Comparison of ENCODE assay signal across 23 cellular contexts in the genomic region with DNA sequence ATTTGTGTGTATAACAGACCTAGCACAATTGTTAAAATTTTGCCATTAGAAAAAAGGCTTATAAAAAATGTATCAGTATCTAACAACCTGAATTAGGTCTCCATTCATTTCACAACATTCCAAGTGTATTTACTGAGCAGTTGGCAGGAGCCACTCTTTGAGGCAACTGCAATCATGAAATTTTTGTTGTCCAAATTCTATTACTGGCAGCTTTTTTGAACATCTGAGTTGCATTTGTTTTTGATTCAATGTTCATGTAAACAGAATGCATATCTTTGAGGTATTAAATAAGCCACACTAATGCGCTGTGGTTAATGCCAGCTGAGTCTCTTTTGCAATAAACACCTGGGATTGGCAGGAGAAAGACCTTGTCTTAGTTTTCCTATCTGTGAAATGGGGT. TPM values are rescaled to one million over a fixed set of nuclear protein-coding genes. Genes with fewer than 3 reads are reported as not detected.
DNase-seq lines count a peak whose midpoint lies in the region; ATAC-seq, FAIRE-seq and TF ChIP-seq lines count a peak whose summit lies in the region.
"Had no signal": no experiment of that assay in that cellular context is flagged by ENCODE, and none has a peak within 500 bp of the region (broad histone marks: within the 10 kb centered on the region; RNA-seq: fewer than 3 reads in every experiment).

No MANE protein-coding gene starts in this region.

- H3K27ac ChIP-seq in right lobe of liver: no peak overlapping the region
- no peak overlapping the region for H3K27ac ChIP-seq in HepG2 (ENCODE audit: extremely low read length, insufficient read depth, low read length)
- H3K27ac ChIP-seq: adrenal gland, BLaER1, brain microvascular endothelial cell, PC-9, suprapubic skin had no signal

- no peak overlapping the region for H3K9ac ChIP-seq in HepG2 (ENCODE audit: insufficient read depth, low read depth, low read length)
- H3K9ac ChIP-seq: BLaER1 had no signal

- TF ChIP-seq POLR2A in right lobe of liver (IDR thresholded peaks at IDR 0.05) (no peak), HepG2 (IDR thresholded peaks at IDR 0.05; ENCODE audit: insufficient read depth in 1 of 2, low read depth in 2 of 2, low read length in 2 of 2) (no peak)

- H3K36me3 ChIP-seq in right lobe of liver (no peaks in the 10 kb centered on the region), HepG2 (replicated peaks in 1 of 2; ENCODE audit: control insufficient read depth in 1 of 2, insufficient read depth in 2 of 2, low read length in 2 of 2) (no peaks in the 10 kb centered on the region)
- H3K36me3 ChIP-seq: adrenal gland, BLaER1, brain microvascular endothelial cell, suprapubic skin had no signal

- H3K4me3 ChIP-seq in right lobe of liver: no peak overlapping the region
- H3K4me3 ChIP-seq in HepG2 (replicated peaks in 1 of 3; ENCODE audit: insufficient read depth in 1 of 3, low read depth in 2 of 3, low read length in 3 of 3): no peak overlapping the region
- H3K4me3 ChIP-seq: adrenal gland, BLaER1, PC-9, suprapubic skin had no signal

- H3K9me3 ChIP-seq in right lobe of liver: no peaks in the 10 kb centered on the region
- no peaks in the 10 kb centered on the region for H3K9me3 ChIP-seq in HepG2 (ENCODE audit: low read length)
- H3K9me3 ChIP-seq: adrenal gland, BLaER1, suprapubic skin had no signal

- H3K27me3 ChIP-seq in right lobe of liver: no peaks in the 10 kb centered on the region
- no peaks in the 10 kb centered on the region for H3K27me3 ChIP-seq in HepG2 (ENCODE audit: control insufficient read depth in 1 of 2, insufficient read depth in 2 of 2, low read length in 2 of 2)
- H3K27me3 ChIP-seq: adrenal gland, BLaER1, brain microvascular endothelial cell, suprapubic skin had no signal

- WGBS in right lobe of liver (ENCODE audit: insufficient coverage, low coverage, low lambda C conversion rate, missing lambda C conversion rate): 36% methylated on average over 1 of the region's 1 CpG
- WGBS in HepG2 (ENCODE audit: low lambda C conversion rate): 96% methylated on average over 1 of the region's 1 CpG

- H3K4me1 ChIP-seq in right lobe of liver (no peaks in the 10 kb centered on the region), HepG2 (ENCODE audit: insufficient read depth, low read length) (peaks cover 35% of the 10 kb centered on the region)
- H3K4me1 ChIP-seq: BLaER1 had no signal

- TF ChIP-seq CTCF in right lobe of liver (IDR thresholded peaks at IDR 0.05) (no peak), HepG2 (CRISPR knock-in tag; IDR thresholded peaks at IDR 0.05) (no peak)

- POLR2A ChIA-PET in HepG2 (lab: Yijun Ruan, JAX): no interaction called here

- no peak overlapping the region for H3K4me2 ChIP-seq in HepG2 (ENCODE audit: low read depth, low read length)
- H3K4me2 ChIP-seq: BLaER1, PC-9 had no signal

- in situ Hi-C loops in HepG2 (cut with HindIII; ENCODE audit: extremely low pct_ligation_motif_present, low pct_unique_long_range_greater_than_20kb): no loop called here

- intact Hi-C loops in right lobe of liver (cut with DNase I): no loop called here
- intact Hi-C loops in HepG2 (cut with micrococcal nuclease; ENCODE audit: unreplicated experiment): loop anchor here (10.0 kb wide), 1 partner anchor 427 kb away; the partner anchor contains the start of genes CEP290 and TMTC3

- no peaks in the 10 kb centered on the region for H4K20me1 ChIP-seq in HepG2 (ENCODE audit: insufficient read depth, low read length)
- H4K20me1 ChIP-seq: BLaER1 had no signal

- no peak for TF ChIP-seq RAD21 in HepG2 (CRISPR knock-in tag; IDR thresholded peaks at IDR 0.05)

- ATAC-seq in right lobe of liver (peak in 3 of 4 donors; percentile 27 to 63 (median 43)), HepG2 (no peak), HG03571 (IDR thresholded peaks at IDR 0.05; ENCODE audit: unreplicated experiment) (no peak)
- ATAC-seq: activated CD8-positive, alpha-beta memory T cell treated with anti-CD3 and anti-CD28 coated beads, Interleukin-2, amount 10 ng/mL, durations not matched to agents 7 days and 5 days; left colon; stimulated activated naive B cell treated with anti-CD40 and anti-IgM and Interleukin-4, amounts not matched to agents 10 μg/mL and 1 μg/mL and 100 μg/mL, for 72 hours had no signal

- no peak for FAIRE-seq in HepG2 (lab: Jason Lieb, UNC)

- TF ChIP-seq EP300 in HepG2 (IDR thresholded peaks at IDR 0.05; ENCODE audit: low read depth in 2 of 2, low read length in 2 of 2): no peak
- no peak for TF ChIP-seq EP300 in HepG2 (CRISPR knock-in tag; IDR thresholded peaks at IDR 0.05; ENCODE audit: borderline replicate concordance)

- BruUV-seq in HepG2 (replicated peaks; lab: Mats Ljungman, UMichigan): no TSS peak

- no peak overlapping the region for H2AFZ ChIP-seq in HepG2 (ENCODE audit: low read length)
- H2AFZ ChIP-seq: PC-9 had no signal

- CTCF ChIA-PET in HepG2 (lab: Yijun Ruan, JAX; ENCODE audit: low intra/inter-chr PET ratio, low total read pairs): no interaction called here

- no peaks in the 10 kb centered on the region for H3K79me2 ChIP-seq in HepG2 (ENCODE audit: insufficient read depth, low read length)

- DNase-seq in right lobe of liver: no peak
- DNase-seq in HepG2 (ENCODE audit: low spot score): no peak
- peak; percentile 25 for DNase-seq in NCI-H69 (lab: John Stamatoyannopoulos, UW)
- DNase-seq in fibroblast of the conjunctiva (ENCODE audit: low read depth): peak; percentile 52
- DNase-seq in activated T-cell treated with anti-CD3 and anti-CD28 coated beads, Interleukin-2, amount 50 U/mL, for 1 hour: no peak
- DNase-seq in activated naive CD4-positive, alpha-beta T cell treated with Interleukin-2 at 50 U/mL for 16 hours: no peak
- DNase-seq in NCI-H1694 treated with DMSO at 0.1 percent for 48 hours (lab: John Stamatoyannopoulos, UW): no peak
- DNase-seq: activated CD8-positive, alpha-beta memory T cell treated with anti-CD3 and anti-CD28 coated beads, Interleukin-2, amount 10 ng/mL, durations not matched to agents 7 days and 5 days; activated T-cell treated with anti-CD3 and anti-CD28 coated beads, Interleukin-2, amount 50 U/mL, for 48 hours; adrenal gland; brain microvascular endothelial cell; DMS153; immature natural killer cell; left colon; NCI-H1436; NCI-H510A; nephron progenitor cell; PC-9; stimulated activated naive B cell treated with anti-CD40 and anti-IgM and Interleukin-4, amounts not matched to agents 10 μg/mL and 1 μg/mL and 100 μg/mL, for 72 hours; T-helper 2 cell had no signal

TF ChIP-seq in HepG2, 621 proteins besides CTCF, POLR2A, EP300 and RAD21:
- TF ChIP-seq, protein P1, sequence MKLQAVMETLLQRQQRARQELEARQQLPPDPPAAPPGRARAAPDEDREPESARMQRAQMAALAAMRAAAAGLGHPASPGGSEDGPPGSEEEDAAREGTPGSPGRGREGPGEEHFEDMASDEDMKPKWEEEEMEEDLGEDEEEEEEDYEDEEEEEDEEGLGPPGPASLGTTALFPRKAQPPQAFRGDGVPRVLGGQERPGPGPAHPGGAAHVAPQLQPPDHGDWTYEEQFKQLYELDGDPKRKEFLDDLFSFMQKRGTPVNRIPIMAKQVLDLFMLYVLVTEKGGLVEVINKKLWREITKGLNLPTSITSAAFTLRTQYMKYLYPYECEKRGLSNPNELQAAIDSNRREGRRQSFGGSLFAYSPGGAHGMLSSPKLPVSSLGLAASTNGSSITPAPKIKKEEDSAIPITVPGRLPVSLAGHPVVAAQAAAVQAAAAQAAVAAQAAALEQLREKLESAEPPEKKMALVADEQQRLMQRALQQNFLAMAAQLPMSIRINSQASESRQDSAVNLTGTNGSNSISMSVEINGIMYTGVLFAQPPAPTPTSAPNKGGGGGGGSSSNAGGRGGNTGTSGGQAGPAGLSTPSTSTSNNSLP (IDR thresholded peaks at IDR 0.05; ENCODE audit: low read depth, low read length): no peak
- no peak for TF ChIP-seq FOXA3 (CRISPR knock-in tag; IDR thresholded peaks at IDR 0.05)
- no peak for TF ChIP-seq ZFAT (CRISPR knock-in tag; conservative IDR thresholded peaks at IDR 0.05)
- no peak for TF ChIP-seq KDM2A (CRISPR knock-in tag; IDR thresholded peaks at IDR 0.05; ENCODE audit: borderline replicate concordance, low read depth)
TF ChIP-seq in HepG2: peak in this region for 0.

RNA-seq across cellular contexts. Expression of gene KITLG, which starts 8.7 kb away (rescaled TPM):
- 1 to 10 TPM in 4 of 6 experiments, under 1 TPM in 2; 0.67 to 2.8 (median 1.1) TPM for total RNA-seq in right lobe of liver
- total RNA-seq in HepG2 (2016; rRNA removed; fragmentation: Illumina TruSeq; extraction: Trizol): 4.3 and 5.3 TPM in 2 replicates
- 1.0 and 1.5 TPM in 2 replicates for total RNA-seq in HepG2 (2016; cell fraction: cytosol; rRNA removed; fragmentation: Illumina TruSeq; extraction: Trizol; ENCODE audit: low read depth)
- 4.0 and 5.4 TPM in 2 replicates for total RNA-seq in HepG2 (2016; cell fraction: insoluble cytoplasmic fraction; rRNA removed; fragmentation: Illumina TruSeq; extraction: Trizol)
- 2.8 and 3.3 TPM in 2 replicates for total RNA-seq in HepG2 (2016; cell fraction: membrane; rRNA removed; fragmentation: Illumina TruSeq; extraction: Trizol)
- total RNA-seq in HepG2 (2016; cell fraction: nucleus; rRNA removed; fragmentation: Illumina TruSeq; extraction: Trizol): 4.6 and 5.8 TPM in 2 replicates
- 0.43 and 0.66 TPM in 2 replicates for polyA plus RNA-seq in HepG2 (2011; rRNA removed)
- 0.28 and 0.31 TPM in 2 replicates for polyA plus RNA-seq in HepG2 (2011; cell fraction: cytosol; rRNA removed)
- 0.21 and 0.32 TPM in 2 replicates for polyA plus RNA-seq in HepG2 (2011; cell fraction: nucleus; rRNA removed)
- 0.24 and 0.40 TPM in 2 replicates for polyA plus RNA-seq in HepG2 (2012)
- polyA plus RNA-seq in HepG2 (2016; cell fraction: cytosol; fragmentation: Illumina TruSeq; extraction: Trizol; ENCODE audit: low read depth): 0.17 and 0.32 TPM in 2 replicates
- polyA plus RNA-seq in HepG2 (2016; cell fraction: insoluble cytoplasmic fraction; fragmentation: Illumina TruSeq; extraction: Trizol; ENCODE audit: low read depth): 3.4 and 3.9 TPM in 2 replicates
- 0.90 and 1.1 TPM in 2 replicates for polyA plus RNA-seq in HepG2 (2016; cell fraction: membrane; fragmentation: Illumina TruSeq; extraction: Trizol; ENCODE audit: low read depth)
- polyA plus RNA-seq in HepG2 (2016; cell fraction: nucleus; fragmentation: Illumina TruSeq; extraction: Trizol; ENCODE audit: insufficient read depth, low read depth): 4.4 and 4.6 TPM in 2 replicates
- 2.3 and 5.6 TPM in 2 replicates for polyA minus RNA-seq in HepG2 (2011; rRNA and poly(A)+ RNA removed; ENCODE audit: low replicate concordance)
- polyA minus RNA-seq in HepG2 (2011; cell fraction: cytosol; rRNA and poly(A)+ RNA removed): 1.2 and 3.2 TPM in 2 replicates
- polyA minus RNA-seq in HepG2 (2011; cell fraction: nucleus; rRNA and poly(A)+ RNA removed): 3.6 and 4.1 TPM in 2 replicates
- polyA plus RNA-seq: immature natural killer cell had no signal

Comparison
In these comparisons a context has a peak if more than half of its experiments do, and no peak if none do; other contexts are left out.
1. ATAC-seq: peak in right lobe of liver (3 of 4); none in HepG2 (single experiment) and HG03571 (single experiment).
2. DNase-seq: peak in NCI-H69 (single experiment) and fibroblast of the conjunctiva (single experiment); none in right lobe of liver (0 of 3), HepG2 (single experiment), activated T-cell treated with anti-CD3 and anti-CD28 coated beads, Interleukin-2, amount 50 U/mL, for 1 hour (single experiment), activated naive CD4-positive, alpha-beta T cell treated with Interleukin-2 at 50 U/mL for 16 hours (single experiment) and NCI-H1694 treated with DMSO at 0.1 percent for 48 hours (single experiment).